In the genomic region with DNA sequence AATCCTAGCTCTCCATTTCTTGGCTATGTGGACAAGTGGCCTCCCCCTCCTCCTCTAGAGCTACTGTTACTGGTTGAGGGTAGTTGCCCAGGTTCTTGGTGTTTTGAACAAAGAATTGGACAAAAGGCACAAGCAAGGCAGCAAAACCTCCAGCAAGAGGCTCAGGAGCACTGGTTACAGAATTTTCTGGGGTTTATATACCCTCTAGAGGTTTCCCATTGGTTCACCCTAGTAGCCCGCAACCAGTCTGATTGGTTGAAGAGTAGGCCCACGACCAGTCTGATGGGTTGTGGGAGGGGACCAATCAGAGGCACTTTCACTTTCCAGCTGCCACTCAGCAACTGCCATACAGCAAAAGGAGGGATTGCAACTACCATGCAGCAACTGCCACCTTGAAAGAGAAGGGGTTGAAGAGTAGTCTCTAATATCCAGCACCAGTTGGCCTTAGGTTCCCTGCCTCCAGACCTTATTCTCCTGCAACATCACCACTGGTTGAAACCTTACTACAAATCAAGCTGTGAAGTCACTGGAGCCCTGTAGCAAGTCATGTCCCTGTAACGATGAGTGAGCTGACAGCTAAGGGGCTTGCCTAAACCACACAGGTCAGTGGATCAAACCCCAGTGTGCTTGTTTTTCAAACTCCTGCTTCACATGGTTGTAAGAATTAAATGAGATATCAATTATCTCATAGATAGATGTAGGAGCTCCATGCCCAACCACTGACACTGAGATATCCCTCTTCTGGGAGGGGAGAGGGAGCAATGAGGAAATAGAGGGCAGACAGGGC, we compare ENCODE assay signal across 1 cellular context.
TF ChIP-seq lines count a peak whose summit lies in the region.

No MANE protein-coding gene starts in this region.

TF ChIP-seq in K562, 482 proteins besides CTCF, POLR2A, EP300 and RAD21 (continued from another document and continues in another):
- TF ChIP-seq SMAD4 (CRISPR knock-in tag; conservative IDR thresholded peaks at IDR 0.05) (peak; percentile 52; the same call in 1 of the 2 replicates), L3MBTL2 (IDR thresholded peaks at IDR 0.05) (peak; percentile 93), CREB1 (IDR thresholded peaks at IDR 0.05) (no peak), CREB1 (CRISPR knock-in tag; IDR thresholded peaks at IDR 0.05) (0 out of 2 replicates have a peak, but pooled peaks have one; percentile 27), FOS (IDR thresholded peaks at IDR 0.05; ENCODE audit: extremely low read depth, insufficient read length) (peak; percentile 65), MAZ (CRISPR knock-in tag; conservative IDR thresholded peaks at IDR 0.05 in 1 of 2, IDR thresholded peaks at IDR 0.05 in 1 of 2) (peak in 1 of 2 experiments; percentile 24; a peak in 1 of 4 replicates), PCBP2 (IDR thresholded peaks at IDR 0.05; ENCODE audit: low read depth, low read length, poor library complexity, severe bottlenecking) (no peak), RNF2 (IDR thresholded peaks at IDR 0.05) (0 out of 2 replicates have a peak, but pooled peaks have one; percentile 13), ZKSCAN3 (CRISPR knock-in tag; IDR thresholded peaks at IDR 0.05) (peak; percentile 18; the same call in 1 of the 2 replicates), MEF2D (tag; conservative IDR thresholded peaks at IDR 0.05; ENCODE audit: low read depth) (no peak), TBP (optimal IDR thresholded peaks at IDR 0.05; ENCODE audit: low read depth, low read length) (peak; percentile 36), PCBP1 (IDR thresholded peaks at IDR 0.05; ENCODE audit: low read depth, low read length, poor library complexity, severe bottlenecking) (no peak)
- TF ChIP-seq, protein P1, sequence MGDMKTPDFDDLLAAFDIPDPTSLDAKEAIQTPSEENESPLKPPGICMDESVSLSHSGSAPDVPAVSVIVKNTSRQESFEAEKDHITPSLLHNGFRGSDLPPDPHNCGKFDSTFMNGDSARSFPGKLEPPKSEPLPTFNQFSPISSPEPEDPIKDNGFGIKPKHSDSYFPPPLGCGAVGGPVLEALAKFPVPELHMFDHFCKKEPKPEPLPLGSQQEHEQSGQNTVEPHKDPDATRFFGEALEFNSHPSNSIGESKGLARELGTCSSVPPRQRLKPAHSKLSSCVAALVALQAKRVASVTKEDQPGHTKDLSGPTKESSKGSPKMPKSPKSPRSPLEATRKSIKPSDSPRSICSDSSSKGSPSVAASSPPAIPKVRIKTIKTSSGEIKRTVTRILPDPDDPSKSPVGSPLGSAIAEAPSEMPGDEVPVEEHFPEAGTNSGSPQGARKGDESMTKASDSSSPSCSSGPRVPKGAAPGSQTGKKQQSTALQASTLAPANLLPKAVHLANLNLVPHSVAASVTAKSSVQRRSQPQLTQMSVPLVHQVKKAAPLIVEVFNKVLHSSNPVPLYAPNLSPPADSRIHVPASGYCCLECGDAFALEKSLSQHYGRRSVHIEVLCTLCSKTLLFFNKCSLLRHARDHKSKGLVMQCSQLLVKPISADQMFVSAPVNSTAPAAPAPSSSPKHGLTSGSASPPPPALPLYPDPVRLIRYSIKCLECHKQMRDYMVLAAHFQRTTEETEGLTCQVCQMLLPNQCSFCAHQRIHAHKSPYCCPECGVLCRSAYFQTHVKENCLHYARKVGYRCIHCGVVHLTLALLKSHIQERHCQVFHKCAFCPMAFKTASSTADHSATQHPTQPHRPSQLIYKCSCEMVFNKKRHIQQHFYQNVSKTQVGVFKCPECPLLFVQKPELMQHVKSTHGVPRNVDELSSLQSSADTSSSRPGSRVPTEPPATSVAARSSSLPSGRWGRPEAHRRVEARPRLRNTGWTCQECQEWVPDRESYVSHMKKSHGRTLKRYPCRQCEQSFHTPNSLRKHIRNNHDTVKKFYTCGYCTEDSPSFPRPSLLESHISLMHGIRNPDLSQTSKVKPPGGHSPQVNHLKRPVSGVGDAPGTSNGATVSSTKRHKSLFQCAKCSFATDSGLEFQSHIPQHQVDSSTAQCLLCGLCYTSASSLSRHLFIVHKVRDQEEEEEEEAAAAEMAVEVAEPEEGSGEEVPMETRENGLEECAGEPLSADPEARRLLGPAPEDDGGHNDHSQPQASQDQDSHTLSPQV (IDR thresholded peaks at IDR 0.05): peak; percentile 64; the same call in 1 of the 2 replicates
- TF ChIP-seq, protein P2, sequence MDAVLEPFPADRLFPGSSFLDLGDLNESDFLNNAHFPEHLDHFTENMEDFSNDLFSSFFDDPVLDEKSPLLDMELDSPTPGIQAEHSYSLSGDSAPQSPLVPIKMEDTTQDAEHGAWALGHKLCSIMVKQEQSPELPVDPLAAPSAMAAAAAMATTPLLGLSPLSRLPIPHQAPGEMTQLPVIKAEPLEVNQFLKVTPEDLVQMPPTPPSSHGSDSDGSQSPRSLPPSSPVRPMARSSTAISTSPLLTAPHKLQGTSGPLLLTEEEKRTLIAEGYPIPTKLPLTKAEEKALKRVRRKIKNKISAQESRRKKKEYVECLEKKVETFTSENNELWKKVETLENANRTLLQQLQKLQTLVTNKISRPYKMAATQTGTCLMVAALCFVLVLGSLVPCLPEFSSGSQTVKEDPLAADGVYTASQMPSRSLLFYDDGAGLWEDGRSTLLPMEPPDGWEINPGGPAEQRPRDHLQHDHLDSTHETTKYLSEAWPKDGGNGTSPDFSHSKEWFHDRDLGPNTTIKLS (IDR thresholded peaks at IDR 0.05; ENCODE audit: borderline replicate concordance, low read depth): peak; percentile 44; the same call in 1 of the 2 replicates
- TF ChIP-seq, protein P3, sequence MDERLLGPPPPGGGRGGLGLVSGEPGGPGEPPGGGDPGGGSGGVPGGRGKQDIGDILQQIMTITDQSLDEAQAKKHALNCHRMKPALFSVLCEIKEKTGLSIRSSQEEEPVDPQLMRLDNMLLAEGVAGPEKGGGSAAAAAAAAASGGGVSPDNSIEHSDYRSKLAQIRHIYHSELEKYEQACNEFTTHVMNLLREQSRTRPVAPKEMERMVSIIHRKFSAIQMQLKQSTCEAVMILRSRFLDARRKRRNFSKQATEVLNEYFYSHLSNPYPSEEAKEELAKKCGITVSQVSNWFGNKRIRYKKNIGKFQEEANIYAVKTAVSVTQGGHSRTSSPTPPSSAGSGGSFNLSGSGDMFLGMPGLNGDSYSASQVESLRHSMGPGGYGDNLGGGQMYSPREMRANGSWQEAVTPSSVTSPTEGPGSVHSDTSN (CRISPR knock-in tag; IDR thresholded peaks at IDR 0.05; ENCODE audit: low read depth): 0 out of 2 replicates have a peak, but pooled peaks have one; percentile 28
- TF ChIP-seq, protein P3 (tag; conservative IDR thresholded peaks at IDR 0.05; ENCODE audit: low read depth): peak; percentile 88
- TF ChIP-seq, protein P4, sequence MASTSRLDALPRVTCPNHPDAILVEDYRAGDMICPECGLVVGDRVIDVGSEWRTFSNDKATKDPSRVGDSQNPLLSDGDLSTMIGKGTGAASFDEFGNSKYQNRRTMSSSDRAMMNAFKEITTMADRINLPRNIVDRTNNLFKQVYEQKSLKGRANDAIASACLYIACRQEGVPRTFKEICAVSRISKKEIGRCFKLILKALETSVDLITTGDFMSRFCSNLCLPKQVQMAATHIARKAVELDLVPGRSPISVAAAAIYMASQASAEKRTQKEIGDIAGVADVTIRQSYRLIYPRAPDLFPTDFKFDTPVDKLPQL (IDR thresholded peaks at IDR 0.05; ENCODE audit: extremely low read depth, insufficient read length): no peak
- TF ChIP-seq, protein P5, sequence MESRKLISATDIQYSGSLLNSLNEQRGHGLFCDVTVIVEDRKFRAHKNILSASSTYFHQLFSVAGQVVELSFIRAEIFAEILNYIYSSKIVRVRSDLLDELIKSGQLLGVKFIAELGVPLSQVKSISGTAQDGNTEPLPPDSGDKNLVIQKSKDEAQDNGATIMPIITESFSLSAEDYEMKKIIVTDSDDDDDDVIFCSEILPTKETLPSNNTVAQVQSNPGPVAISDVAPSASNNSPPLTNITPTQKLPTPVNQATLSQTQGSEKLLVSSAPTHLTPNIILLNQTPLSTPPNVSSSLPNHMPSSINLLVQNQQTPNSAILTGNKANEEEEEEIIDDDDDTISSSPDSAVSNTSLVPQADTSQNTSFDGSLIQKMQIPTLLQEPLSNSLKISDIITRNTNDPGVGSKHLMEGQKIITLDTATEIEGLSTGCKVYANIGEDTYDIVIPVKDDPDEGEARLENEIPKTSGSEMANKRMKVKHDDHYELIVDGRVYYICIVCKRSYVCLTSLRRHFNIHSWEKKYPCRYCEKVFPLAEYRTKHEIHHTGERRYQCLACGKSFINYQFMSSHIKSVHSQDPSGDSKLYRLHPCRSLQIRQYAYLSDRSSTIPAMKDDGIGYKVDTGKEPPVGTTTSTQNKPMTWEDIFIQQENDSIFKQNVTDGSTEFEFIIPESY (CRISPR knock-in tag; IDR thresholded peaks at IDR 0.05): no peak
- TF ChIP-seq, protein P6, sequence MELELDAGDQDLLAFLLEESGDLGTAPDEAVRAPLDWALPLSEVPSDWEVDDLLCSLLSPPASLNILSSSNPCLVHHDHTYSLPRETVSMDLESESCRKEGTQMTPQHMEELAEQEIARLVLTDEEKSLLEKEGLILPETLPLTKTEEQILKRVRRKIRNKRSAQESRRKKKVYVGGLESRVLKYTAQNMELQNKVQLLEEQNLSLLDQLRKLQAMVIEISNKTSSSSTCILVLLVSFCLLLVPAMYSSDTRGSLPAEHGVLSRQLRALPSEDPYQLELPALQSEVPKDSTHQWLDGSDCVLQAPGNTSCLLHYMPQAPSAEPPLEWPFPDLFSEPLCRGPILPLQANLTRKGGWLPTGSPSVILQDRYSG (tag; conservative IDR thresholded peaks at IDR 0.05; ENCODE audit: low read depth): 0 out of 2 replicates have a peak, but pooled peaks have one; percentile 30
- TF ChIP-seq, protein P7, sequence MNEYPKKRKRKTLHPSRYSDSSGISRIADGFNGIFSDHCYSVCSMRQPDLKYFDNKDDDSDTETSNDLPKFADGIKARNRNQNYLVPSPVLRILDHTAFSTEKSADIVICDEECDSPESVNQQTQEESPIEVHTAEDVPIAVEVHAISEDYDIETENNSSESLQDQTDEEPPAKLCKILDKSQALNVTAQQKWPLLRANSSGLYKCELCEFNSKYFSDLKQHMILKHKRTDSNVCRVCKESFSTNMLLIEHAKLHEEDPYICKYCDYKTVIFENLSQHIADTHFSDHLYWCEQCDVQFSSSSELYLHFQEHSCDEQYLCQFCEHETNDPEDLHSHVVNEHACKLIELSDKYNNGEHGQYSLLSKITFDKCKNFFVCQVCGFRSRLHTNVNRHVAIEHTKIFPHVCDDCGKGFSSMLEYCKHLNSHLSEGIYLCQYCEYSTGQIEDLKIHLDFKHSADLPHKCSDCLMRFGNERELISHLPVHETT (CRISPR knock-in tag; conservative IDR thresholded peaks at IDR 0.05 in 1 of 2, IDR thresholded peaks at IDR 0.05 in 1 of 2): 0 out of 4 replicates have a peak, but pooled peaks of 1 of the 2 experiments have one; percentile 50
- TF ChIP-seq, protein P8, sequence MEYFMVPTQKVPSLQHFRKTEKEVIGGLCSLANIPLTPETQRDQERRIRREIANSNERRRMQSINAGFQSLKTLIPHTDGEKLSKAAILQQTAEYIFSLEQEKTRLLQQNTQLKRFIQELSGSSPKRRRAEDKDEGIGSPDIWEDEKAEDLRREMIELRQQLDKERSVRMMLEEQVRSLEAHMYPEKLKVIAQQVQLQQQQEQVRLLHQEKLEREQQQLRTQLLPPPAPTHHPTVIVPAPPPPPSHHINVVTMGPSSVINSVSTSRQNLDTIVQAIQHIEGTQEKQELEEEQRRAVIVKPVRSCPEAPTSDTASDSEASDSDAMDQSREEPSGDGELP (CRISPR knock-in tag; IDR thresholded peaks at IDR 0.05; ENCODE audit: borderline replicate concordance): peak; percentile 45
